Comparison of ENCODE assay signal across 9 cellular contexts in the genomic region with DNA sequence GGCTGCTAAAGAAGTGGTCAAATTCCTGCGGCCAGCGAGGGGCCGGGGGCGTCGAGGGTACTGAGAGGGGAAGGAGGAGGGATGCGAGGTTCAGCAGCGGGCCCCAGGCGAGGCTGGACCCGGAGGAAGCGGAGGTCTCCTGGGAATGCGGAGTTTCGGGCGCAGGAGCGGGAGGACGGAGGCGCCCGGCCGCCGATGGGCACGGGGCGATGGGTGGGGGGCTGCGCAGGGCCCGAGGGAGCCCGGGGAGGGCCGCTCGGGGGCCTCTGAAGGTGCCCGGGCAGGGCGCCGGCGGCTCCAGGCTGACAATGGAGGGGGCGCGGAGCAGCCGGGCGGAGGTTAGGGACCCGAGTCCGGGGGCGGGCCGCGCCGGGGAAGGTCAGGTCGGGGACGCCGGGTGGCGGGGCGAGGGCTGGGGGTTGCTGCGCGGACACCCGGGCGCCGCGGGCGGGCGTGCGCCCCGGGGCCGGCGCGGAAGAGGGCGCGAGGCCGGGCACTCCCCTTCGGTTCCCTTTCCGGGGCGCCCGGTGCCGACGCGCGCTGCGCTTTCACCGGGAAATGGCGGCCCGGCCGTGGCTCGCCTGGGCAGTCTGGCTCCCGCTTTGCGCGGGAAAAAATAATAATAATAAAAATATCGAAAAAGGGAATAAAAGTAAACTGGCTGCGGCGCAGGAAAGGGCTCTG. TPM values are rescaled to one million over a fixed set of nuclear protein-coding genes. Genes with fewer than 3 reads are reported as not detected.
A peak's percentile ranks its signal among the peaks of the same experiment; 100 is the strongest.
DNase-seq lines count a peak whose midpoint lies in the region; ATAC-seq and TF ChIP-seq lines count a peak whose summit lies in the region.
"Had no signal": no experiment of that assay in that cellular context is flagged by ENCODE, and none has a peak within 500 bp of the region (broad histone marks: within the 10 kb centered on the region; RNA-seq: fewer than 3 reads in every experiment).

No MANE protein-coding gene starts in this region.

- no peaks in the 10 kb centered on the region for H3K9me3 ChIP-seq in CD8-positive, alpha-beta T cell (ENCODE audit: low read length)
- H3K9me3 ChIP-seq in thyroid gland: no peaks in the 10 kb centered on the region

- ATAC-seq in CD8-positive, alpha-beta T cell: no peak
- no peak for ATAC-seq in HG02623 (IDR thresholded peaks at IDR 0.05; ENCODE audit: unreplicated experiment)

- no peaks in the 10 kb centered on the region for H3K36me3 ChIP-seq in CD8-positive, alpha-beta T cell (ENCODE audit: insufficient read depth, low read length)
- no peaks in the 10 kb centered on the region for H3K36me3 ChIP-seq in thyroid gland

- no peak for DNase-seq in CD8-positive, alpha-beta T cell
- DNase-seq in NCI-H510A (lab: John Stamatoyannopoulos, UW): peak; percentile 15
- peak in 5 of 10 donors; percentile 22 to 64 (median 27) for DNase-seq in dorsolateral prefrontal cortex
- DNase-seq in medulla oblongata (ENCODE audit: extremely low spot score): peak; percentile 4
- peak; percentile 25 to 27 for DNase-seq in thyroid gland
- no peak for DNase-seq in T1000 (lab: John Stamatoyannopoulos, UW)
- no peak for DNase-seq in HuH-7.5 (ENCODE audit: low spot score)

- no peak overlapping the region for H3K27ac ChIP-seq in CD8-positive, alpha-beta T cell (ENCODE audit: low read depth, low read length)
- H3K27ac ChIP-seq in dorsolateral prefrontal cortex: peak overlapping the region in 56 of 59 donors; percentile 3 to 91 (median 78)
- H3K27ac ChIP-seq in thyroid gland: peak overlapping the region; percentile 3 to 56 (median 40)
- H3K27ac ChIP-seq: KMS-11 had no signal

- peaks cover 44% of the 10 kb centered on the region for H3K27me3 Mint-ChIP-seq in CD8-positive, alpha-beta T cell (ENCODE audit: low read depth)

- POLR2A ChIA-PET in CD8-positive, alpha-beta T cell (lab: Charles Lee): no interaction called here

- peaks cover 10% of the 10 kb centered on the region for H3K4me1 Mint-ChIP-seq in CD8-positive, alpha-beta T cell (ENCODE audit: low read depth)

- intact Hi-C loops in CD8-positive, alpha-beta T cell (cut with DNase I, micrococcal nuclease): no loop called here
- intact Hi-C loops in dorsolateral prefrontal cortex (cut with DNase I) (no loop called here), thyroid gland (cut with DNase I) (no loop called here)

- 0 to 1% methylated on average over 28 to 70 of the region's 81 CpGs for WGBS in thyroid gland, 2 donors

- no peaks in the 10 kb centered on the region for H3K36me3 Mint-ChIP-seq in CD8-positive, alpha-beta T cell

- H3K4me3 Mint-ChIP-seq in CD8-positive, alpha-beta T cell: peak overlapping the region; percentile 80

- peaks cover 4% of the 10 kb centered on the region for H3K4me1 ChIP-seq in CD8-positive, alpha-beta T cell (ENCODE audit: insufficient read depth, low read length)
- H3K4me1 ChIP-seq in thyroid gland: peaks cover 0 to 4% of the 10 kb centered on the region in 2 donors

- peak overlapping the region; percentile 49 for H3K4me3 ChIP-seq in CD8-positive, alpha-beta T cell (ENCODE audit: low read depth, low read length)
- H3K4me3 ChIP-seq in dorsolateral prefrontal cortex: peak overlapping the region; percentile 55 to 88 (median 75)
- H3K4me3 ChIP-seq in thyroid gland (replicated peaks in 1 of 3): peak overlapping the region; percentile 43 to 68 (median 65)

- H3K9me3 Mint-ChIP-seq in CD8-positive, alpha-beta T cell: no peaks in the 10 kb centered on the region

- CTCF ChIA-PET in CD8-positive, alpha-beta T cell (lab: Charles Lee): no interaction called here

- peaks cover 4% of the 10 kb centered on the region for H3K27me3 ChIP-seq in CD8-positive, alpha-beta T cell (ENCODE audit: insufficient read depth, low read length)
- peaks cover 0 to 4% (median 0%) of the 10 kb centered on the region in 45 donors for H3K27me3 ChIP-seq in dorsolateral prefrontal cortex
- H3K27me3 ChIP-seq in thyroid gland: no peaks in the 10 kb centered on the region

- no peak overlapping the region for H3K27ac Mint-ChIP-seq in CD8-positive, alpha-beta T cell

- TF ChIP-seq CTCF in CD8-positive, alpha-beta T cell (IDR thresholded peaks at IDR 0.05): no peak
- TF ChIP-seq CTCF in dorsolateral prefrontal cortex (IDR thresholded peaks at IDR 0.05 in 54 of 56, conservative IDR thresholded peaks at IDR 0.05 in 2 of 56; ENCODE audit: low read depth in 1 of 56, partially characterized antibody in 56 of 56) (no peak), thyroid gland (IDR thresholded peaks at IDR 0.05) (no peak)

- TF ChIP-seq POLR2A in thyroid gland (IDR thresholded peaks at IDR 0.05): no peak

RNA-seq across cellular contexts. Expression of a gene that starts 0.7 kb away (rescaled TPM):
- 1 to 10 TPM; 2.5 to 2.6 TPM for total RNA-seq in CD8-positive, alpha-beta T cell
- total RNA-seq in dorsolateral prefrontal cortex (10 to 100 TPM in 57 of 120 experiments, 1 to 10 TPM in 63; 5.9 to 17.4 (median 9.8) TPM), thyroid gland (10 to 100 TPM in 3 of 4 donors, 1 to 10 TPM in 1; 7.0 to 21.8 (median 15.0) TPM)

Comparison
In these comparisons a context has a peak if more than half of its experiments do, and no peak if none do; other contexts are left out.
1. DNase-seq: peak in NCI-H510A (single experiment), medulla oblongata (single experiment) and thyroid gland (2 of 2); none in CD8-positive, alpha-beta T cell (0 of 7), T1000 (single experiment) and HuH-7.5 (single experiment).
2. Peak in every context shown above with its lines, with median percentiles within 50 percentile points of each other: H3K4me3 ChIP-seq.